ENCODE assay signal across 1 cellular context in the genomic region with DNA sequence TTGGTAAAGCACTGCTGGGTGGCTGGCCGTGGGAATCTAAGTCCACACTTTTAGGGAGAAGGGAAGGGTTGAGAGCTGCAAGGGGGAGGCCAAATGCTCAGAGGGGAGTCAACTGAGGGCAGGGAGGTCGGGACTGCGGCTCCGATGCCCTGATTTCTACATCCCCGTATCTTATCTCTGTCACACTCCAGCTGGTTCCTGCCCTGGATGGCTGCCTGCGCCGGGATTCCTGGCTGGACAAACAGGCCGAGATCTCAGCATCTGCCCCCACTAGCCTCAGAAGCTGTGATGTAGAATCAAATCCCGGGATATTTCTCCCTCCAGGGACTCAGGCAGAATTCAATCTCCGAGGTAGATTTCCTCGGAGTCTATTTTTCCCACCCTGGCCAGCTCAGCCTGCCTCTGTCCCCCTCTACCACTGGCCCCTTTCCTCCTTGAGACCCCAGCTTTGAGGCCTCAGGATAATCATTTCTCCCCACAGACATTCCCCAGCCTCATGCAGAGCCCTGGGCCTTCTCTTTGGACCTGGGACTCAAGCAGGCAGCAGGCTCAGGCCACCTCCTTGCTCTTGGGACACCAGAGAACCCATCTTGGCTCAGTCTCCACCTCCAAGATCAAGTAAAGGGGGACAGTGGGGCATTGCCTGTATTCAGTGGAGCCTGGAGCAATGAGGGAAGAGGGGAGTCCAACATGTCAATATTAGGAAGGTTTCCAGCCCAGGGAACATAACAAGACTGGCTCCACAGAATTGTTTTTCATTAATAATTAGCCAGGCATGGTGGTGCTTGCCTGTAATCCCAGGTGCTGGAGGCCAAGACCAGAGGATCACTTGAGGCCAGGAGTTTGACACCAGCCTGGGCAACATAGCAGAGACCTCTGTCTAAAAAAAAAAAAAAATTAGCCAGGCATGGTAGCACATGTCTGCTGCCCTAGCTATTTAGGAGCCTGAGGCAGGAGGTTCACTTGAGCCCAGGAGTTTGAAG.
TF ChIP-seq lines count a peak whose summit lies in the region.

No MANE protein-coding gene starts in this region.

TF ChIP-seq in H1, 55 proteins besides CTCF, POLR2A, EP300 and RAD21:
- TF ChIP-seq RBBP5 (IDR thresholded peaks at IDR 0.05; ENCODE audit: borderline replicate concordance, low read depth, low read length), result no peak
- TF ChIP-seq TCF12 (IDR thresholded peaks at IDR 0.05; ENCODE audit: low read depth, low read length), result no peak
- TF ChIP-seq, protein P1, sequence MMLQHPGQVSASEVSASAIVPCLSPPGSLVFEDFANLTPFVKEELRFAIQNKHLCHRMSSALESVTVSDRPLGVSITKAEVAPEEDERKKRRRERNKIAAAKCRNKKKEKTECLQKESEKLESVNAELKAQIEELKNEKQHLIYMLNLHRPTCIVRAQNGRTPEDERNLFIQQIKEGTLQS (IDR thresholded peaks at IDR 0.05; ENCODE audit: insufficient read depth, low read depth, low read length), result no peak
- no peak for TF ChIP-seq FOSL1 (IDR thresholded peaks at IDR 0.05; ENCODE audit: insufficient read depth, low read depth, low read length)
- TF ChIP-seq PHF8 (conservative IDR thresholded peaks at IDR 0.05; ENCODE audit: low read depth, low read length), result no peak
- no peak for TF ChIP-seq CBX5 (IDR thresholded peaks at IDR 0.05; ENCODE audit: low read depth, low read length)
- no peak for TF ChIP-seq RFX5 (IDR thresholded peaks at IDR 0.05; ENCODE audit: borderline replicate concordance, low read depth, low read length)
- no peak for TF ChIP-seq SRF (IDR thresholded peaks at IDR 0.05; ENCODE audit: low read depth, low read length)
- TF ChIP-seq BRCA1 (IDR thresholded peaks at IDR 0.05; ENCODE audit: low read depth, low read length), result no peak
- no peak for TF ChIP-seq JUN (IDR thresholded peaks at IDR 0.05; ENCODE audit: low read depth, low read length)
